11 cellular contexts compared by ENCODE assay signal in the genomic region with DNA sequence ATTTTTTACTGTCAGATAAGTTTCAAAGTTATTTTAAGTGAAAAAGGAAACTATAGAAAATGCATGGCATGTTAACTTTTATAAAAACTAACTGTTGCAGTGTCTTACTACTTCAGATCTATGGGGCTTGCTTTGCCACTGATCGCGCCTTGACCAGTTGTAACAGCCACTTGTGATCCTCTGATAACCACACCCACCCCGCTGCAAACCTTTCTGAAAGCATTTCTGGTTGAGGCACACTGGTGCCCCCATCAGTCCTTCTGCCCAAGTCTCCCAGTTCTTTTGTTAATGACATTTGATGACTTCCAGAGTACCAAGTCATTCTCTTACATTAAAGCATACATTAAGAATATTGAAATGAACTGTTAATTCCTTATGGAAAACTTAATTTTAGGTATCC.
A peak's percentile ranks its signal among the peaks of the same experiment; 100 is the strongest.
DNase-seq lines count a peak whose midpoint lies in the region; ATAC-seq and TF ChIP-seq lines count a peak whose summit lies in the region.
"Had no signal": no experiment of that assay in that cellular context is flagged by ENCODE, and none has a peak within 500 bp of the region (broad histone marks: within the 10 kb centered on the region; RNA-seq: fewer than 3 reads in every experiment).

No MANE protein-coding gene starts in this region.

- H3K4me1 ChIP-seq in left lung (peaks cover 13 to 73% of the 10 kb centered on the region in 2 donors), testis (peaks cover 22% of the 10 kb centered on the region)

- no peaks in the 10 kb centered on the region for H3K27me3 Mint-ChIP-seq in activated T-cell treated with anti-CD3 and anti-CD28 coated beads, Interleukin-2, amount 50 U/mL, for 24 hours
- no peaks in the 10 kb centered on the region for H3K27me3 Mint-ChIP-seq in activated T-cell treated with anti-CD3 and anti-CD28 coated beads, Interleukin-2, amount 50 U/mL, for 4 hours (ENCODE audit: low read depth)
- H3K27me3 Mint-ChIP-seq in T-helper 17 cell: no peaks in the 10 kb centered on the region

- no peak for TF ChIP-seq POLR2A in testis (IDR thresholded peaks at IDR 0.05)

- ATAC-seq in activated T-cell treated with anti-CD3 and anti-CD28 coated beads, Interleukin-2, amount 50 U/mL, for 4 hours: no peak
- ATAC-seq in T-helper 17 cell (peak; percentile 26), left lung (peak; percentile 64)

- H3K9me3 ChIP-seq in T-helper 17 cell (ENCODE audit: control insufficient read depth, low read length, poor library complexity, severe bottlenecking): no peaks in the 10 kb centered on the region
- H3K9me3 ChIP-seq in left lung: no peaks in the 10 kb centered on the region
- no peaks in the 10 kb centered on the region for H3K9me3 ChIP-seq in testis

- H3K27ac ChIP-seq in left lung: no peak overlapping the region
- peak overlapping the region in 1 of 2 donors; percentile 4 for H3K27ac ChIP-seq in testis

- TF ChIP-seq CTCF in left lung (IDR thresholded peaks at IDR 0.05) (no peak), testis (IDR thresholded peaks at IDR 0.05) (no peak)

- WGBS in testis, 2 donors: 50 to 69% methylated on average over 3 of the region's 3 CpGs

- DNase-seq in activated T-cell treated with anti-CD3 and anti-CD28 coated beads, Interleukin-2, amount 50 U/mL, for 24 hours: no peak
- DNase-seq in activated T-cell treated with anti-CD3 and anti-CD28 coated beads, Interleukin-2, amount 50 U/mL, for 4 hours: no peak
- DNase-seq in T-helper 17 cell (no peak), left lung (no peak), testis (peak; percentile 28), NCI-H1092 treated with DMSO at 0.1 percent for 48 hours (lab: John Stamatoyannopoulos, UW) (no peak), COLO668 (lab: John Stamatoyannopoulos, UW; ENCODE audit: unreplicated experiment) (no peak), hypothalamus (lab: John Stamatoyannopoulos, UW) (no peak)
- DNase-seq: activated gamma-delta T cell treated with Interleukin-2 at 50 U/mL for 16 hours, DMS79 treated with DMSO at 0.1 percent for 48 hours, NCI-H226 had no signal

- H3K9me3 Mint-ChIP-seq in activated T-cell treated with anti-CD3 and anti-CD28 coated beads, Interleukin-2, amount 50 U/mL, for 24 hours: no peaks in the 10 kb centered on the region
- no peaks in the 10 kb centered on the region for H3K9me3 Mint-ChIP-seq in activated T-cell treated with anti-CD3 and anti-CD28 coated beads, Interleukin-2, amount 50 U/mL, for 4 hours

- H3K4me3 ChIP-seq in left lung (no peak overlapping the region), testis (no peak overlapping the region)

- intact Hi-C loops in left lung (cut with DNase I): no loop called here
- intact Hi-C loops in testis (cut with DNase I; ENCODE audit: low total_unique reads): no loop called here

- H3K36me3 ChIP-seq in left lung (no peaks in the 10 kb centered on the region), testis (ENCODE audit: low read depth, missing control alignments) (no peaks in the 10 kb centered on the region)

- peaks cover 74% of the 10 kb centered on the region for H3K36me3 Mint-ChIP-seq in activated T-cell treated with anti-CD3 and anti-CD28 coated beads, Interleukin-2, amount 50 U/mL, for 24 hours (ENCODE audit: low read depth)
- peaks cover 13% of the 10 kb centered on the region for H3K36me3 Mint-ChIP-seq in activated T-cell treated with anti-CD3 and anti-CD28 coated beads, Interleukin-2, amount 50 U/mL, for 4 hours (ENCODE audit: insufficient read depth)
- no peaks in the 10 kb centered on the region for H3K36me3 Mint-ChIP-seq in T-helper 17 cell (ENCODE audit: low read depth)

- no peak overlapping the region for H3K4me3 Mint-ChIP-seq in activated T-cell treated with anti-CD3 and anti-CD28 coated beads, Interleukin-2, amount 50 U/mL, for 24 hours
- no peak overlapping the region for H3K4me3 Mint-ChIP-seq in activated T-cell treated with anti-CD3 and anti-CD28 coated beads, Interleukin-2, amount 50 U/mL, for 4 hours
- H3K4me3 Mint-ChIP-seq in T-helper 17 cell: no peak overlapping the region

- H3K27ac Mint-ChIP-seq in activated T-cell treated with anti-CD3 and anti-CD28 coated beads, Interleukin-2, amount 50 U/mL, for 24 hours: peak overlapping the region; percentile 53
- peak overlapping the region; percentile 67 for H3K27ac Mint-ChIP-seq in T-helper 17 cell

- H3K27me3 ChIP-seq in left lung: no peaks in the 10 kb centered on the region
- no peaks in the 10 kb centered on the region for H3K27me3 ChIP-seq in testis

- peaks cover 91% of the 10 kb centered on the region for H3K4me1 Mint-ChIP-seq in activated T-cell treated with anti-CD3 and anti-CD28 coated beads, Interleukin-2, amount 50 U/mL, for 24 hours (ENCODE audit: low read depth)
- H3K4me1 Mint-ChIP-seq in activated T-cell treated with anti-CD3 and anti-CD28 coated beads, Interleukin-2, amount 50 U/mL, for 4 hours (ENCODE audit: low read depth): peaks cover 84% of the 10 kb centered on the region
- H3K4me1 Mint-ChIP-seq in T-helper 17 cell: peaks cover 55% of the 10 kb centered on the region

Comparison
In these comparisons a context has a peak if more than half of its experiments do, and no peak if none do; other contexts are left out.
1. ATAC-seq: peak in T-helper 17 cell (single experiment) and left lung (single experiment); none in activated T-cell treated with anti-CD3 and anti-CD28 coated beads, Interleukin-2, amount 50 U/mL, for 4 hours (0 of 2).